In genomic region chr4:1767770-1768366, GRCh38 we compare ENCODE assay signal across 8 cellular contexts. TPM values are rescaled to one million over a fixed set of nuclear protein-coding genes. Genes with fewer than 3 reads are reported as not detected.
DNase-seq lines count a peak whose midpoint lies in the region; ATAC-seq and TF ChIP-seq lines count a peak whose summit lies in the region.

No MANE protein-coding gene starts in this region.

- 23% methylated on average over 26 of the region's 32 CpGs for whole genome bisulfite sequencing in prostate gland

- TF ChIP-seq CTCF in BE2C (IDR thresholded peaks at IDR 0.05; ENCODE audit: low read depth, low read length): peak; percentile 36; the same call in 1 of the 2 replicates
- peak; percentile 41 for TF ChIP-seq CTCF in GM12873 (IDR thresholded peaks at IDR 0.05; ENCODE audit: insufficient read depth, low read depth, low read length, missing control alignments)
- TF ChIP-seq CTCF in fibroblast of lung (conservative IDR thresholded peaks at IDR 0.05 in 1 of 2, IDR thresholded peaks at IDR 0.05 in 1 of 2; ENCODE audit: low read depth in 1 of 2, low read length in 2 of 2): peak; percentile 33 to 49
- peak in 1 of 4 experiments; percentile 15 for TF ChIP-seq CTCF in prostate gland (IDR thresholded peaks at IDR 0.05)

- no peak for TF ChIP-seq POLR2A in prostate gland (IDR thresholded peaks at IDR 0.05)

- H3K4me1 ChIP-seq in BE2C (peaks cover 7% of the 10 kb centered on the region), fibroblast of lung (ENCODE audit: control insufficient read depth, extremely low read depth, insufficient read depth, low read length) (no peaks in the 10 kb centered on the region), prostate gland (replicated peaks) (peaks cover 2% of the 10 kb centered on the region)

- H3K4me3 ChIP-seq in BE2C (ENCODE audit: low read depth, low read length): peak overlapping the region; percentile 36
- H3K4me3 ChIP-seq in fibroblast of lung (replicated peaks in 1 of 4; ENCODE audit: control extremely low read depth in 1 of 4, insufficient read depth in 1 of 4, low read depth in 3 of 4, low read length in 4 of 4): peak overlapping the region in 1 of 4 experiments; percentile 48
- H3K4me3 ChIP-seq in prostate gland: peak overlapping the region; percentile 24 to 32

- H3K4me2 ChIP-seq in fibroblast of lung (ENCODE audit: extremely low read depth, insufficient read depth, low read length): peak overlapping the region; percentile 13

- H3K4me1 Mint-ChIP-seq in T-helper 1 cell treated with Interleukin-12 subunit alpha and Interleukin-12 subunit beta and Interleukin-4 antibody, amounts not matched to agents 30 μg/mL and 1 μg/mL, for 36 hours (ENCODE audit: low read depth): peaks cover 3% of the 10 kb centered on the region

- no peaks in the 10 kb centered on the region for H3K36me3 Mint-ChIP-seq in T-helper 1 cell treated with Interleukin-12 subunit alpha and Interleukin-12 subunit beta and Interleukin-4 antibody, amounts not matched to agents 30 μg/mL and 1 μg/mL, for 36 hours (ENCODE audit: low read depth)

- no peaks in the 10 kb centered on the region for H3K9me3 Mint-ChIP-seq in T-helper 1 cell treated with Interleukin-12 subunit alpha and Interleukin-12 subunit beta and Interleukin-4 antibody, amounts not matched to agents 30 μg/mL and 1 μg/mL, for 36 hours

- H3K4me3 Mint-ChIP-seq in T-helper 1 cell treated with Interleukin-12 subunit alpha and Interleukin-12 subunit beta and Interleukin-4 antibody, amounts not matched to agents 30 μg/mL and 1 μg/mL, for 36 hours: peak overlapping the region; percentile 44

- peaks cover 8% of the 10 kb centered on the region for H3K27me3 Mint-ChIP-seq in T-helper 1 cell treated with Interleukin-12 subunit alpha and Interleukin-12 subunit beta and Interleukin-4 antibody, amounts not matched to agents 30 μg/mL and 1 μg/mL, for 36 hours (ENCODE audit: low read depth)

- no peak overlapping the region for H3K27ac Mint-ChIP-seq in T-helper 1 cell treated with Interleukin-12 subunit alpha and Interleukin-12 subunit beta and Interleukin-4 antibody, amounts not matched to agents 30 μg/mL and 1 μg/mL, for 36 hours

- ATAC-seq in GM21619 (IDR thresholded peaks at IDR 0.05; ENCODE audit: unreplicated experiment): no peak
- no peak for ATAC-seq in GM19035 (IDR thresholded peaks at IDR 0.05; ENCODE audit: unreplicated experiment)

- H3K36me3 ChIP-seq in BE2C: no peaks in the 10 kb centered on the region
- H3K36me3 ChIP-seq in fibroblast of lung (ENCODE audit: control insufficient read depth, insufficient read depth, low read length): no peaks in the 10 kb centered on the region
- H3K36me3 ChIP-seq in prostate gland: no peaks in the 10 kb centered on the region

- intact Hi-C loops in prostate gland (cut with DNase I): no loop called here

- H3K9me3 ChIP-seq in BE2C (no peaks in the 10 kb centered on the region), fibroblast of lung (ENCODE audit: control insufficient read depth, insufficient read depth, low read depth, low read length) (no peaks in the 10 kb centered on the region), prostate gland (no peaks in the 10 kb centered on the region)

- H3K27me3 ChIP-seq in BE2C: no peaks in the 10 kb centered on the region
- no peaks in the 10 kb centered on the region for H3K27me3 ChIP-seq in fibroblast of lung (ENCODE audit: control insufficient read depth, insufficient read depth, low read length)
- peaks cover 4% of the 10 kb centered on the region for H3K27me3 ChIP-seq in prostate gland (replicated peaks; ENCODE audit: insufficient read depth)

- H3K9ac ChIP-seq in fibroblast of lung (ENCODE audit: insufficient read depth, low read length): no peak overlapping the region

- DNase-seq in BE2C (peak; percentile 71), fibroblast of lung (ENCODE audit: low read depth in 2 of 2) (peak; percentile 20 to 22), prostate gland (ENCODE audit: low spot score) (no peak), KG1 (lab: John Stamatoyannopoulos, UW) (no peak)

- no peak overlapping the region for H2AFZ ChIP-seq in fibroblast of lung (ENCODE audit: low read length)

- no peaks in the 10 kb centered on the region for H3K79me2 ChIP-seq in fibroblast of lung (ENCODE audit: control insufficient read depth, insufficient read depth, low read length)

- H4K20me1 ChIP-seq in fibroblast of lung (ENCODE audit: control insufficient read depth, extremely low read depth, insufficient read depth, low read length): no peaks in the 10 kb centered on the region

- H3K27ac ChIP-seq in fibroblast of lung (ENCODE audit: insufficient read depth, low read length): no peak overlapping the region
- peak overlapping the region in 1 of 2 donors; percentile 11 for H3K27ac ChIP-seq in prostate gland

RNA-seq across cellular contexts. Expression of gene FGFR3, which starts 25.2 kb away (rescaled TPM):
- 0.25 TPM for polyA plus RNA-seq in BE2C (2012; ENCODE audit: insufficient read depth, insufficient read length, low read depth)
- total RNA-seq in fibroblast of lung: under 0.01 and 0.33 TPM in 2 replicates
- polyA plus RNA-seq in fibroblast of lung: 0.11 and 0.19 TPM in 2 replicates
- polyA plus RNA-seq in fibroblast of lung (2012): 0.21 and 0.32 TPM in 2 replicates
- 0.24 TPM in 1 of 2 replicates, not detected in the other for polyA minus RNA-seq in fibroblast of lung (ENCODE audit: low replicate concordance)
- total RNA-seq in prostate gland: 10 to 100 TPM in 1 of 2 donors, 1 to 10 TPM in 1; 8.7 to 78.2 TPM

RNA-seq across cellular contexts. Expression of gene TACC3, which starts 46.5 kb away (rescaled TPM):
- polyA plus RNA-seq in BE2C (2012; ENCODE audit: insufficient read depth, insufficient read length, low read depth): 38.0 TPM
- total RNA-seq in fibroblast of lung (1.8 and 7.3 TPM in 2 replicates), prostate gland (10 to 100 TPM in 1 of 2 donors, 1 to 10 TPM in 1; 4.3 to 35.6 TPM)
- 10.2 and 43.2 TPM in 2 replicates for polyA plus RNA-seq in fibroblast of lung
- 12.9 and 56.4 TPM in 2 replicates for polyA plus RNA-seq in fibroblast of lung (2012)
- 11.7 and 69.8 TPM in 2 replicates for polyA minus RNA-seq in fibroblast of lung (ENCODE audit: low replicate concordance)

RNA-seq across cellular contexts. Expression of gene TMEM129, which starts 46.7 kb away (rescaled TPM):
- polyA plus RNA-seq in BE2C (2012; ENCODE audit: insufficient read depth, insufficient read length, low read depth): 87.6 TPM
- total RNA-seq in fibroblast of lung (24.7 and 39.6 TPM in 2 replicates), prostate gland (10 to 100 TPM; 73.7 to 81.7 TPM)
- polyA plus RNA-seq in fibroblast of lung: 11.0 and 15.0 TPM in 2 replicates
- polyA plus RNA-seq in fibroblast of lung (2012): 21.2 and 24.0 TPM in 2 replicates
- 18.0 and 35.4 TPM in 2 replicates for polyA minus RNA-seq in fibroblast of lung (ENCODE audit: low replicate concordance)

RNA-seq across cellular contexts. Expression of gene SLBP, which starts 55.7 kb away (rescaled TPM):
- polyA plus RNA-seq in BE2C (2012; ENCODE audit: insufficient read depth, insufficient read length, low read depth): 66.8 TPM
- total RNA-seq in fibroblast of lung (49.7 and 50.8 TPM in 2 replicates), prostate gland (10 to 100 TPM; 46.7 to 84.5 TPM)
- 108 and 152 TPM in 2 replicates for polyA plus RNA-seq in fibroblast of lung
- 54.4 and 67.6 TPM in 2 replicates for polyA plus RNA-seq in fibroblast of lung (2012)
- 9.7 and 10.9 TPM in 2 replicates for polyA minus RNA-seq in fibroblast of lung (ENCODE audit: low replicate concordance)

Comparison
In these comparisons a context has a peak if more than half of its experiments do, and no peak if none do; other contexts are left out.
1. DNase-seq: peak in BE2C (single experiment) and fibroblast of lung (2 of 2); none in prostate gland (single experiment) and KG1 (single experiment).